Comparison of ENCODE assay signal across 13 cellular contexts in the genomic region with DNA sequence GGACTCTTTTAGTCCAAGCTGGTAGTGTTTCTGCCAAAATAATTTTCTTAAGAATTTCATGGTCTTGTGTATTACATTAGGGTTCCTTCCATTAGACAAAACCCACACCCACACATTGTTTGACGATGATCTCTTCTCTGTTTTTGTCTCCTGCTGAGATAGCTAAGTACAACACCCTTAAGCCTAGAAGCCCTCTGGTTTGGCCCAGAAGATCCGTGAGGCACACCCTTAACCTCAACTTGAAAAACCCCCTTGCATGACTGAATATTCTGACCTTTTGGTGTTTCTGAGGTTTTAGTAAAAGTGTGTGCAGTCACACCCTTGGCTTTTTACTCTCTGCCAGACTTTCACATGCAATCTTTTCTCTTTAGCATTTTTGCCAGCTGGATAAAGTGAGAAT. TPM values are rescaled to one million over a fixed set of nuclear protein-coding genes. Genes with fewer than 3 reads are reported as not detected.
DNase-seq lines count a peak whose midpoint lies in the region; ATAC-seq and TF ChIP-seq lines count a peak whose summit lies in the region.
"Had no signal": no experiment of that assay in that cellular context is flagged by ENCODE, and none has a peak within 500 bp of the region (broad histone marks: within the 10 kb centered on the region; RNA-seq: fewer than 3 reads in every experiment).

No MANE protein-coding gene starts in this region.

- no peaks in the 10 kb centered on the region for H3K36me3 Mint-ChIP-seq in activated naive CD8-positive, alpha-beta T cell treated with anti-CD3 and anti-CD28 coated beads for 36 hours
- H3K36me3 Mint-ChIP-seq in osteocyte (ENCODE audit: unreplicated experiment) = peaks cover 13% of the 10 kb centered on the region

- ATAC-seq in GM18511 (IDR thresholded peaks at IDR 0.05; ENCODE audit: unreplicated experiment) = peak; percentile 78
- peak; percentile 79 for ATAC-seq in HG02798 (IDR thresholded peaks at IDR 0.05; ENCODE audit: poor library complexity, unreplicated experiment)
- ATAC-seq in HG03457 (IDR thresholded peaks at IDR 0.05; ENCODE audit: unreplicated experiment) = no peak
- no peak for ATAC-seq in GM21526 (IDR thresholded peaks at IDR 0.05; ENCODE audit: low FRiP score, unreplicated experiment)
- ATAC-seq in HG02840 (IDR thresholded peaks at IDR 0.05; ENCODE audit: low FRiP score, unreplicated experiment) = no peak

- peak; percentile 24 for DNase-seq in activated naive CD8-positive, alpha-beta T cell treated with anti-CD3 and anti-CD28 coated beads for 36 hours
- DNase-seq in osteocyte (ENCODE audit: extremely low spot score, unreplicated experiment) (no peak), DMS153 (lab: John Stamatoyannopoulos, UW) (no peak)
- DNase-seq: amygdala, NCI-H1092, testis, WERI-Rb-1 had no signal

- H3K27me3 Mint-ChIP-seq in activated naive CD8-positive, alpha-beta T cell treated with anti-CD3 and anti-CD28 coated beads for 36 hours = peaks cover 38% of the 10 kb centered on the region
- no peaks in the 10 kb centered on the region for H3K27me3 Mint-ChIP-seq in osteocyte (ENCODE audit: unreplicated experiment)

- H3K4me1 Mint-ChIP-seq in activated naive CD8-positive, alpha-beta T cell treated with anti-CD3 and anti-CD28 coated beads for 36 hours = peaks cover 16% of the 10 kb centered on the region
- H3K4me1 Mint-ChIP-seq in osteocyte (ENCODE audit: unreplicated experiment) = peaks cover 86% of the 10 kb centered on the region

- H3K4me3 Mint-ChIP-seq in activated naive CD8-positive, alpha-beta T cell treated with anti-CD3 and anti-CD28 coated beads for 36 hours = no peak overlapping the region
- peak overlapping the region; percentile 36 for H3K4me3 Mint-ChIP-seq in osteocyte (ENCODE audit: unreplicated experiment)

- TF ChIP-seq CTCF in osteocyte (IDR thresholded peaks at IDR 0.05) = no peak

- H3K27ac Mint-ChIP-seq in activated naive CD8-positive, alpha-beta T cell treated with anti-CD3 and anti-CD28 coated beads for 36 hours = peak overlapping the region; percentile 61
- peak overlapping the region; percentile 94 for H3K27ac Mint-ChIP-seq in osteocyte (ENCODE audit: unreplicated experiment)

- peaks cover 9% of the 10 kb centered on the region for H3K9me3 Mint-ChIP-seq in activated naive CD8-positive, alpha-beta T cell treated with anti-CD3 and anti-CD28 coated beads for 36 hours
- H3K9me3 Mint-ChIP-seq in osteocyte (ENCODE audit: unreplicated experiment) = peaks cover 19% of the 10 kb centered on the region

RNA-seq across cellular contexts. Expression of a gene that starts 29.3 kb away (rescaled TPM):
- 10 to 100 TPM; 14.2 to 22.1 TPM for total RNA-seq in activated naive CD8-positive, alpha-beta T cell treated with anti-CD3 and anti-CD28 coated beads for 36 hours
- 184 and 187 TPM in 2 replicates for total RNA-seq in osteocyte

RNA-seq across cellular contexts. Expression of a gene that starts 41.9 kb away (rescaled TPM):
- not detected for total RNA-seq in activated naive CD8-positive, alpha-beta T cell treated with anti-CD3 and anti-CD28 coated beads for 36 hours
- total RNA-seq in osteocyte = 0.32 and 0.34 TPM in 2 replicates
- total RNA-seq: glomerular endothelial cell, testis had no signal

RNA-seq across cellular contexts. Expression of a gene that starts 45.6 kb away (rescaled TPM):
- total RNA-seq in activated naive CD8-positive, alpha-beta T cell treated with anti-CD3 and anti-CD28 coated beads for 36 hours = not detected
- not detected in 2 replicates for total RNA-seq in osteocyte
- total RNA-seq: glomerular endothelial cell had no signal

Comparison
In these comparisons a context has a peak if more than half of its experiments do, and no peak if none do; other contexts are left out.
1. ATAC-seq: peak in GM18511 (single experiment) and HG02798 (single experiment); none in HG03457 (single experiment), GM21526 (single experiment) and HG02840 (single experiment).